11 cellular contexts compared by ENCODE assay signal in genomic region chr2:98026292-98026691, GRCh38. TPM values are rescaled to one million over a fixed set of nuclear protein-coding genes. Genes with fewer than 3 reads are reported as not detected.
DNase-seq lines count a peak whose midpoint lies in the region; TF ChIP-seq lines count a peak whose summit lies in the region.
"Had no signal": no experiment of that assay in that cellular context is flagged by ENCODE, and none has a peak within 500 bp of the region (broad histone marks: within the 10 kb centered on the region; RNA-seq: fewer than 3 reads in every experiment).

No MANE protein-coding gene starts in this region.

- H3K27me3 ChIP-seq in DOHH2 (ENCODE audit: control insufficient read depth, low read length) (no peaks in the 10 kb centered on the region), Loucy (ENCODE audit: insufficient read depth, low read length, poor library complexity, severe bottlenecking) (no peaks in the 10 kb centered on the region), colonic mucosa (no peaks in the 10 kb centered on the region), osteoblast (ENCODE audit: insufficient read depth, low read length) (no peaks in the 10 kb centered on the region)

- H3K4me3 ChIP-seq in DOHH2 (ENCODE audit: low read length) (peak overlapping the region; percentile 75), Loucy (ENCODE audit: low read length, poor library complexity, severe bottlenecking) (peak overlapping the region; percentile 37), colonic mucosa (no peak overlapping the region), osteoblast (ENCODE audit: insufficient read depth, low read length) (peak overlapping the region; percentile 45)
- H3K4me3 ChIP-seq: skin epidermis had no signal

- H3K4me2 ChIP-seq in DOHH2 (ENCODE audit: low read length) (peak overlapping the region; percentile 99), Loucy (ENCODE audit: low read depth, low read length, poor library complexity, severe bottlenecking) (peak overlapping the region; percentile 54), osteoblast (ENCODE audit: insufficient read depth, low read length) (peak overlapping the region; percentile 82)

- peak overlapping the region; percentile 94 for H3K27ac ChIP-seq in DOHH2 (ENCODE audit: low read depth, low read length)
- no peak overlapping the region for H3K27ac ChIP-seq in colonic mucosa
- no peak overlapping the region for H3K27ac ChIP-seq in osteoblast (ENCODE audit: low read depth, low read length)

- no peaks in the 10 kb centered on the region for H3K9me2 ChIP-seq in DOHH2 (replicated peaks; ENCODE audit: control insufficient read depth, low read length)
- no peaks in the 10 kb centered on the region for H3K9me2 ChIP-seq in Loucy (replicated peaks; ENCODE audit: low read depth, low read length)

- DNase-seq in colonic mucosa (peak; percentile 17), osteoblast (ENCODE audit: insufficient read length, low spot score, missing footprints) (no peak), DMS153 treated with DMSO at 0.1 percent for 48 hours (lab: John Stamatoyannopoulos, UW; ENCODE audit: unreplicated experiment) (no peak), GM20000 (ENCODE audit: low spot score) (no peak)
- DNase-seq in stimulated activated CD4-positive, alpha-beta T cell treated with anti-CD3 and anti-CD28 coated beads, Interleukin-2, amount 100 ng/mL, for 24 hours: no peak
- DNase-seq in activated CD4-positive, CD25-positive, alpha-beta regulatory T cell treated with anti-CD3 and anti-CD28 coated beads, Interleukin-2, amount 50 U/mL, for 72 hours: no peak
- DNase-seq: central memory CD4-positive, alpha-beta T cell; foreskin melanocyte had no signal

- intact Hi-C loops in colonic mucosa (cut with DNase I): no loop called here

- peaks cover 74% of the 10 kb centered on the region for H3K4me1 ChIP-seq in DOHH2 (ENCODE audit: control insufficient read depth, low read length)
- peaks cover 20% of the 10 kb centered on the region for H3K4me1 ChIP-seq in Loucy (ENCODE audit: insufficient read depth, low read length, poor library complexity, severe bottlenecking)
- no peaks in the 10 kb centered on the region for H3K4me1 ChIP-seq in colonic mucosa
- peaks cover 26% of the 10 kb centered on the region for H3K4me1 ChIP-seq in osteoblast (ENCODE audit: insufficient read depth, low read length)

- peaks cover 24% of the 10 kb centered on the region for H3F3A ChIP-seq in DOHH2 (ENCODE audit: control insufficient read depth, insufficient read depth)
- no peaks in the 10 kb centered on the region for H3F3A ChIP-seq in Loucy (ENCODE audit: low read depth)

- H3K79me2 ChIP-seq in DOHH2 (ENCODE audit: control insufficient read depth, low read length) (no peaks in the 10 kb centered on the region), Loucy (ENCODE audit: insufficient read depth, low read length) (no peaks in the 10 kb centered on the region), osteoblast (ENCODE audit: insufficient read depth, low read length) (no peaks in the 10 kb centered on the region)

- H3K36me3 ChIP-seq in DOHH2 (ENCODE audit: control insufficient read depth, low read length): no peaks in the 10 kb centered on the region
- no peaks in the 10 kb centered on the region for H3K36me3 ChIP-seq in Loucy (ENCODE audit: insufficient read depth, low read length)
- no peaks in the 10 kb centered on the region for H3K36me3 ChIP-seq in colonic mucosa
- H3K36me3 ChIP-seq in osteoblast (ENCODE audit: insufficient read depth, low read length): no peaks in the 10 kb centered on the region

- H4K20me1 ChIP-seq in DOHH2 (ENCODE audit: control insufficient read depth, insufficient read depth, low read depth, low read length): no peaks in the 10 kb centered on the region
- no peaks in the 10 kb centered on the region for H4K20me1 ChIP-seq in Loucy (ENCODE audit: insufficient read depth, low read length, poor library complexity, severe bottlenecking)
- H4K20me1 ChIP-seq in osteoblast (ENCODE audit: insufficient read depth, low read length): no peaks in the 10 kb centered on the region

- peak overlapping the region; percentile 38 for H3K9ac ChIP-seq in Loucy (ENCODE audit: low read depth, low read length, poor library complexity, severe bottlenecking)
- no peak overlapping the region for H3K9ac ChIP-seq in colonic mucosa (ENCODE audit: low read depth in 2 of 2, low read length in 2 of 2)

- H3K9me3 ChIP-seq in DOHH2 (ENCODE audit: control insufficient read depth, insufficient read depth, low read length) (no peaks in the 10 kb centered on the region), Loucy (ENCODE audit: insufficient read depth, low read depth, low read length) (no peaks in the 10 kb centered on the region), colonic mucosa (no peaks in the 10 kb centered on the region), osteoblast (ENCODE audit: low read depth, low read length) (no peaks in the 10 kb centered on the region)

- TF ChIP-seq CTCF in DOHH2 (IDR thresholded peaks at IDR 0.05; ENCODE audit: low read depth, low read length, poor library complexity, severe bottlenecking) (no peak), Loucy (conservative IDR thresholded peaks at IDR 0.05; ENCODE audit: low read length) (no peak), colonic mucosa (IDR thresholded peaks at IDR 0.05) (no peak), osteoblast (IDR thresholded peaks at IDR 0.05; ENCODE audit: extremely low read depth, low read depth, low read length) (no peak), GM20000 (IDR thresholded peaks at IDR 0.05; ENCODE audit: extremely low read depth, missing control alignments) (no peak)

- H2AFZ ChIP-seq in Loucy (ENCODE audit: low read length) (peak overlapping the region; percentile 71), osteoblast (ENCODE audit: low read length) (peak overlapping the region; percentile 78)

RNA-seq across cellular contexts. Expression of gene TMEM131, which starts 30.5 kb away (rescaled TPM):
- 10 to 100 TPM; 52.4 to 60.8 TPM for total RNA-seq in colonic mucosa
- 30.0 and 41.8 TPM in 2 replicates for total RNA-seq in osteoblast
